In genomic region chr5:7094626-7095025, GRCh38 we compare ENCODE assay signal across 17 cellular contexts.
DNase-seq lines count a peak whose midpoint lies in the region; ATAC-seq, FAIRE-seq and TF ChIP-seq lines count a peak whose summit lies in the region.
"Had no signal": no experiment of that assay in that cellular context is flagged by ENCODE, and none has a peak within 500 bp of the region (broad histone marks: within the 10 kb centered on the region; RNA-seq: fewer than 3 reads in every experiment).

No MANE protein-coding gene starts in this region.

- TF ChIP-seq CTCF in left lung (IDR thresholded peaks at IDR 0.05) (no peak), type B pancreatic cell (conservative IDR thresholded peaks at IDR 0.05) (no peak)

- H3K4me1 ChIP-seq in left lung = no peaks in the 10 kb centered on the region
- H3K4me1 ChIP-seq: Caco-2, transverse colon had no signal

- DNase-seq in H54 (ENCODE audit: insufficient read length, low spot score) = no peak
- peak; percentile 34 to 41 for DNase-seq in Kasumi-1 (lab: John Stamatoyannopoulos, UW)
- peak; percentile 23 for DNase-seq in SK-MEL-5 (ENCODE audit: low read depth, low spot score)
- no peak for DNase-seq in left lung
- no peak for DNase-seq in activated T-helper 1 cell treated with anti-CD3 and anti-CD28 coated beads, Interleukin-12 subunit alpha, Interleukin-12 subunit beta, Interleukin-2, Interleukin-4 antibody, amounts not matched to agents 30 ng/mL and 10 ng/mL and 1 ng/mL, durations not matched to agents 14 hours and 24 hours and 36 hours (ENCODE audit: low spot score)
- no peak for DNase-seq in T-helper 17 cell
- DNase-seq in type B pancreatic cell (ENCODE audit: extremely low spot score, unreplicated experiment) = no peak
- DNase-seq: central memory CD4-positive, alpha-beta T cell; glutamatergic neuron; NCI-H774; nucleus accumbens; T-cell; transverse colon had no signal

- no peaks in the 10 kb centered on the region for H3K27me3 Mint-ChIP-seq in activated T-helper 1 cell treated with anti-CD3 and anti-CD28 coated beads, Interleukin-12 subunit alpha, Interleukin-12 subunit beta, Interleukin-2, Interleukin-4 antibody, amounts not matched to agents 30 ng/mL and 10 ng/mL and 1 ng/mL, durations not matched to agents 14 hours and 24 hours and 36 hours (ENCODE audit: insufficient read depth)
- H3K27me3 Mint-ChIP-seq in T-helper 17 cell (no peaks in the 10 kb centered on the region), type B pancreatic cell (peaks cover 8% of the 10 kb centered on the region)
- H3K27me3 Mint-ChIP-seq: activated naive CD4-positive, alpha-beta T cell treated with anti-CD3 and anti-CD28 coated beads, Interleukin-2, amount 50 U/mL, for 24 hours; T-cell had no signal

- no peak overlapping the region for H3K4me3 ChIP-seq in left lung
- H3K4me3 ChIP-seq: transverse colon had no signal

- ATAC-seq in left lung (peak; percentile 32), T-helper 17 cell (no peak), HG03108 (IDR thresholded peaks at IDR 0.05; ENCODE audit: unreplicated experiment) (no peak)
- ATAC-seq: T-cell had no signal

- intact Hi-C loops in left lung (cut with DNase I) = no loop called here
- intact Hi-C loops in activated T-helper 1 cell treated with anti-CD3 and anti-CD28 coated beads, Interleukin-12 subunit alpha, Interleukin-12 subunit beta, Interleukin-2, Interleukin-4 antibody, amounts not matched to agents 30 ng/mL and 10 ng/mL and 1 ng/mL, durations not matched to agents 14 hours and 24 hours and 36 hours (cut with micrococcal nuclease) = no loop called here

- in situ Hi-C loops in SK-MEL-5 (cut with HindIII; ENCODE audit: low pct_unique_long_range_greater_than_20kb, low sequenced_read_pairs) = no loop called here

- H3K27me3 ChIP-seq in left lung = no peaks in the 10 kb centered on the region
- H3K27me3 ChIP-seq: transverse colon had no signal

- no peaks in the 10 kb centered on the region for H3K36me3 ChIP-seq in left lung
- H3K36me3 ChIP-seq: transverse colon had no signal

- TF ChIP-seq POLR2A in H54 (IDR thresholded peaks at IDR 0.05; ENCODE audit: low read depth, low read length) = no peak

- FAIRE-seq in H54 (lab: Jason Lieb, UNC) = peak; percentile 65
- FAIRE-seq: endothelial cell of umbilical vein had no signal

- H3K4me1 Mint-ChIP-seq in activated T-helper 1 cell treated with anti-CD3 and anti-CD28 coated beads, Interleukin-12 subunit alpha, Interleukin-12 subunit beta, Interleukin-2, Interleukin-4 antibody, amounts not matched to agents 30 ng/mL and 10 ng/mL and 1 ng/mL, durations not matched to agents 14 hours and 24 hours and 36 hours (ENCODE audit: low read depth) = no peaks in the 10 kb centered on the region
- H3K4me1 Mint-ChIP-seq in T-helper 17 cell (no peaks in the 10 kb centered on the region), type B pancreatic cell (ENCODE audit: unreplicated experiment) (no peaks in the 10 kb centered on the region)
- H3K4me1 Mint-ChIP-seq: activated naive CD4-positive, alpha-beta T cell treated with anti-CD3 and anti-CD28 coated beads, Interleukin-2, amount 50 U/mL, for 24 hours; T-cell had no signal

- no peaks in the 10 kb centered on the region for H3K9me3 Mint-ChIP-seq in activated T-helper 1 cell treated with anti-CD3 and anti-CD28 coated beads, Interleukin-12 subunit alpha, Interleukin-12 subunit beta, Interleukin-2, Interleukin-4 antibody, amounts not matched to agents 30 ng/mL and 10 ng/mL and 1 ng/mL, durations not matched to agents 14 hours and 24 hours and 36 hours
- no peaks in the 10 kb centered on the region for H3K9me3 Mint-ChIP-seq in type B pancreatic cell
- H3K9me3 Mint-ChIP-seq: activated naive CD4-positive, alpha-beta T cell treated with anti-CD3 and anti-CD28 coated beads, Interleukin-2, amount 50 U/mL, for 24 hours; T-cell had no signal

- no peak overlapping the region for H3K27ac Mint-ChIP-seq in activated T-helper 1 cell treated with anti-CD3 and anti-CD28 coated beads, Interleukin-12 subunit alpha, Interleukin-12 subunit beta, Interleukin-2, Interleukin-4 antibody, amounts not matched to agents 30 ng/mL and 10 ng/mL and 1 ng/mL, durations not matched to agents 14 hours and 24 hours and 36 hours
- no peak overlapping the region for H3K27ac Mint-ChIP-seq in T-helper 17 cell
- no peak overlapping the region for H3K27ac Mint-ChIP-seq in type B pancreatic cell
- H3K27ac Mint-ChIP-seq: activated naive CD4-positive, alpha-beta T cell treated with anti-CD3 and anti-CD28 coated beads, Interleukin-2, amount 50 U/mL, for 24 hours; T-cell had no signal

- H3K27ac ChIP-seq in left lung = no peak overlapping the region
- H3K27ac ChIP-seq: transverse colon had no signal

- H3K36me3 Mint-ChIP-seq in activated T-helper 1 cell treated with anti-CD3 and anti-CD28 coated beads, Interleukin-12 subunit alpha, Interleukin-12 subunit beta, Interleukin-2, Interleukin-4 antibody, amounts not matched to agents 30 ng/mL and 10 ng/mL and 1 ng/mL, durations not matched to agents 14 hours and 24 hours and 36 hours (ENCODE audit: low read depth) = no peaks in the 10 kb centered on the region
- no peaks in the 10 kb centered on the region for H3K36me3 Mint-ChIP-seq in T-helper 17 cell (ENCODE audit: low read depth)
- H3K36me3 Mint-ChIP-seq in type B pancreatic cell = no peaks in the 10 kb centered on the region
- H3K36me3 Mint-ChIP-seq: activated naive CD4-positive, alpha-beta T cell treated with anti-CD3 and anti-CD28 coated beads, Interleukin-2, amount 50 U/mL, for 24 hours; T-cell had no signal

- H3K9me3 ChIP-seq in left lung (no peaks in the 10 kb centered on the region), T-helper 17 cell (ENCODE audit: control insufficient read depth, low read length, poor library complexity, severe bottlenecking) (no peaks in the 10 kb centered on the region)
- H3K9me3 ChIP-seq: Caco-2, transverse colon had no signal

- H3K4me3 Mint-ChIP-seq in activated T-helper 1 cell treated with anti-CD3 and anti-CD28 coated beads, Interleukin-12 subunit alpha, Interleukin-12 subunit beta, Interleukin-2, Interleukin-4 antibody, amounts not matched to agents 30 ng/mL and 10 ng/mL and 1 ng/mL, durations not matched to agents 14 hours and 24 hours and 36 hours = no peak overlapping the region
- no peak overlapping the region for H3K4me3 Mint-ChIP-seq in T-helper 17 cell
- no peak overlapping the region for H3K4me3 Mint-ChIP-seq in type B pancreatic cell
- H3K4me3 Mint-ChIP-seq: activated naive CD4-positive, alpha-beta T cell treated with anti-CD3 and anti-CD28 coated beads, Interleukin-2, amount 50 U/mL, for 24 hours; T-cell had no signal

Comparison
In these comparisons a context has a peak if more than half of its experiments do, and no peak if none do; other contexts are left out.
1. DNase-seq: peak in Kasumi-1 (2 of 2) and SK-MEL-5 (single experiment); none in H54 (single experiment), left lung (0 of 2), activated T-helper 1 cell treated with anti-CD3 and anti-CD28 coated beads, Interleukin-12 subunit alpha, Interleukin-12 subunit beta, Interleukin-2, Interleukin-4 antibody, amounts not matched to agents 30 ng/mL and 10 ng/mL and 1 ng/mL, durations not matched to agents 14 hours and 24 hours and 36 hours (single experiment), T-helper 17 cell (0 of 3) and type B pancreatic cell (single experiment).